Comparison of ENCODE assay signal across 8 cellular contexts in the genomic region with DNA sequence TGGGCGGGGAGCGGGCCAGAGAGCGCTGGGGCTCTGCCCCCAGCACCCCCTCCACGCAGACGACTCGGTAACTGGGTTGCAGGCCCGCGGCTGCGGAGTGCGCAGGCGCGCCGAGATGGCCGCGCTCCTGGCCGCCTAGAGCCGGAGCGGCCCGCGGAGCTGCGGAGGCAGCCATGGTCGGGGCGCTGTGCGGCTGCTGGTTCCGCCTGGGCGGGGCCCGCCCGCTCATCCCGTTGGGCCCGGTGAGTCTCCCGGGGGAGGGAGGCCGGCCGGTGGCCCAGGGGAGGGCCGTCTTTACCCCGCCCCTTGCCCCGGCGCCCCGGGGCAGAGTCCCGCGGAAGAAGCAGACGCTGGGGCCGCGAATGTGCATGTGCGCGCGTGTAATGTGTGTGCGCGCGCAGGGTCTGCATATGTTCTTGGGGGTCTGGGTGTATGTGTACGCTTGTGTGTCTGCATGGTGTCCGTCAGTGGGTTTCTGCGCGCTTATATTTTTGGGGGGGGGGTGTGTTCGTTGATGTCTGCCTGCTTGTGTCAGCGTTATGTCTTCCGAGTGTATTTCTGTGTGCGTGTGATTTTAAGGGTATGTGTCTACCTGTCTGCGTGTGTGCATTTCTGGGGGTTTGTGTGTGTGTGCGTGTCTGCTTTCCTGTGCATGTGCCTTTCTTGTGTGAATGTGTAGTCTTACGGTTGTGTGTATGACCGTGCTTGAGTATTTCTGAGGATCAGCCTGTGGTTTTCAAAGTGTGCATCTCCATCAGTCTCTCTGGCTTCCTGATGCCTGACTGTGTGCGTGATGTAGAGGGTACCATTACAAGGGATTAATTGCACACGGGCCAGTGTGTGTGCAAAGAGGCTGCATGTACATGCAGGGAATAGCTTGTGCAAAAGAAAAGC. TPM values are rescaled to one million over a fixed set of nuclear protein-coding genes. Genes with fewer than 3 reads are reported as not detected.
DNase-seq lines count a peak whose midpoint lies in the region; ATAC-seq and TF ChIP-seq lines count a peak whose summit lies in the region.

A gene (plus strand): TSS at position 102 of the 894 bp plus-strand sequence. CDS start 72 bp downstream, at position 174.

- intact Hi-C loops in T-helper 1 cell treated with Interleukin-12 subunit alpha and Interleukin-12 subunit beta and Interleukin-4 antibody, amounts not matched to agents 30 ng/mL and 1 ng/mL, for 36 hours (cut with micrococcal nuclease), result loop anchor here (1.0 to 5.0 kb wide), 13 partner anchors 8 to 584 kb away; a partner anchor contains a TSS
- intact Hi-C loops in ascending aorta (cut with DNase I) (loop anchor here (1.0 to 10.0 kb wide), 2 partner anchors 33 to 310 kb away; a partner anchor contains a TSS), right cardiac atrium (cut with DNase I) (loop anchor here in 1 of 4 donors (2.0 kb wide), 1 partner anchor 32 kb away; a partner anchor contains a TSS)

- H3K4me1 ChIP-seq in ascending aorta (peaks cover 6 to 17% of the 10 kb centered on the region in 2 donors), right cardiac atrium (ENCODE audit: control insufficient read depth, insufficient read depth, low read length) (peaks cover 10% of the 10 kb centered on the region)

- peak within 1 kb of the TSS; percentile 74 to 86 for H3K4me3 ChIP-seq in ascending aorta
- H3K4me3 ChIP-seq in right cardiac atrium (ENCODE audit: low read length), result peak within 1 kb of the TSS; percentile 67

- TF ChIP-seq CTCF in ascending aorta (IDR thresholded peaks at IDR 0.05), result no peak

- H3K27me3 ChIP-seq in ascending aorta (no peaks in the 10 kb centered on the region), right cardiac atrium (ENCODE audit: control insufficient read depth, insufficient read depth) (no peaks in the 10 kb centered on the region)

- ATAC-seq in GM21360 (IDR thresholded peaks at IDR 0.05; ENCODE audit: unreplicated experiment), result peak; percentile 42
- ATAC-seq in right cardiac atrium, result peak; percentile 80 to 81

- peak within 1 kb of the TSS; percentile 96 for H3K27ac ChIP-seq in ascending aorta
- peak within 1 kb of the TSS; percentile 59 for H3K27ac ChIP-seq in right cardiac atrium (ENCODE audit: low read length)

- DNase-seq in COLO829 (ENCODE audit: low spot score), result peak; percentile 72
- DNase-seq in KG1 (lab: John Stamatoyannopoulos, UW), result peak; percentile 44
- peak in 1 of 2 donors; percentile 84 for DNase-seq in ascending aorta (ENCODE audit: low spot score in 2 of 2)
- peak; percentile 79 to 93 (median 92) for DNase-seq in right cardiac atrium
- peak; percentile 82 for DNase-seq in putamen (ENCODE audit: low spot score)
- no peak for DNase-seq in HK-2 (ENCODE audit: unreplicated experiment)

- no peaks in the 10 kb centered on the region for H3K9me3 ChIP-seq in ascending aorta
- no peaks in the 10 kb centered on the region for H3K9me3 ChIP-seq in right cardiac atrium (ENCODE audit: control insufficient read depth, low read length)

- under 1% methylated on average over 63 of the region's 63 CpGs for WGBS in right cardiac atrium

- H3K36me3 ChIP-seq in ascending aorta, result no peaks in the 10 kb centered on the region

RNA-seq across cellular contexts. Expression of the gene that starts here (rescaled TPM):
- total RNA-seq in T-helper 1 cell treated with Interleukin-12 subunit alpha and Interleukin-12 subunit beta and Interleukin-4 antibody, amounts not matched to agents 30 ng/mL and 1 ng/mL, for 36 hours, result 10.5 and 11.5 TPM in 2 replicates
- total RNA-seq in ascending aorta, result 37.4 TPM
- total RNA-seq in right cardiac atrium, result 10 to 100 TPM; 19.9 to 25.9 (median 23.2) TPM
- 43.3 TPM for polyA plus RNA-seq in right cardiac atrium
